In the genomic region with DNA sequence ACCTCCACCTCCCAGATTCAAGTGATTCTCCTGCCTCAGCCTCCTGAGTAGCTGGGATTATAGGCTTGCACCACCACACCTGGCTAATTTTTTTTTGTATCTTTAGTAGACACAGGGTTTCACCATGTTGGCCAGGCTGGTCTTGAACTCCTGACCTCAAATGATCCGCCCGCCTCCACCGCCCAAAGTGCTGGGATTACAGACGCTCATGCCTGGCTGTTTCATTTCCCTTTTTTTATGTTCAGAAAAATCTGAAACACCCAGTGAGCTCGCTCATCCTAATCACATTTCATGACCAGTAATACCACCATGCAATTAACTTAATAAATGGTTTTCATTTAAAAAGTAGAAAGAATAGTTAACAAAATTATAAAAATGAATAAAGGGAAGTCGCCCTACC, we compare ENCODE assay signal across 1 cellular context.
TF ChIP-seq lines count a peak whose summit lies in the region.

No MANE protein-coding gene starts in this region.

TF ChIP-seq in GM12878, 131 proteins besides CTCF, POLR2A, EP300 and RAD21 (continued from another document):
- TF ChIP-seq, protein P1, sequence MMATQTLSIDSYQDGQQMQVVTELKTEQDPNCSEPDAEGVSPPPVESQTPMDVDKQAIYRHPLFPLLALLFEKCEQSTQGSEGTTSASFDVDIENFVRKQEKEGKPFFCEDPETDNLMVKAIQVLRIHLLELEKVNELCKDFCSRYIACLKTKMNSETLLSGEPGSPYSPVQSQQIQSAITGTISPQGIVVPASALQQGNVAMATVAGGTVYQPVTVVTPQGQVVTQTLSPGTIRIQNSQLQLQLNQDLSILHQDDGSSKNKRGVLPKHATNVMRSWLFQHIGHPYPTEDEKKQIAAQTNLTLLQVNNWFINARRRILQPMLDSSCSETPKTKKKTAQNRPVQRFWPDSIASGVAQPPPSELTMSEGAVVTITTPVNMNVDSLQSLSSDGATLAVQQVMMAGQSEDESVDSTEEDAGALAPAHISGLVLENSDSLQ (IDR thresholded peaks at IDR 0.05) = peak; percentile 24; the same call in 1 of the 2 replicates
- TF ChIP-seq MTA2 (IDR thresholded peaks at IDR 0.05; ENCODE audit: low read depth) = peak; percentile 69
- TF ChIP-seq IKZF1 (conservative IDR thresholded peaks at IDR 0.05) = 0 out of 2 replicates have a peak, but pooled peaks have one; percentile 47
- peak; percentile 85 for TF ChIP-seq SPI1 (IDR thresholded peaks at IDR 0.05; ENCODE audit: borderline replicate concordance, insufficient read depth, low read depth, low read length)
- peak; percentile 35; the same call in 1 of the 2 replicates for TF ChIP-seq NR2F1 (conservative IDR thresholded peaks at IDR 0.05)
- TF ChIP-seq IKZF2 (IDR thresholded peaks at IDR 0.05) = peak in 1 of 2 experiments; percentile 52; a peak in 2 of 4 replicates
- TF ChIP-seq ZNF217 (IDR thresholded peaks at IDR 0.05) = peak; percentile 89
- TF ChIP-seq, protein P2, sequence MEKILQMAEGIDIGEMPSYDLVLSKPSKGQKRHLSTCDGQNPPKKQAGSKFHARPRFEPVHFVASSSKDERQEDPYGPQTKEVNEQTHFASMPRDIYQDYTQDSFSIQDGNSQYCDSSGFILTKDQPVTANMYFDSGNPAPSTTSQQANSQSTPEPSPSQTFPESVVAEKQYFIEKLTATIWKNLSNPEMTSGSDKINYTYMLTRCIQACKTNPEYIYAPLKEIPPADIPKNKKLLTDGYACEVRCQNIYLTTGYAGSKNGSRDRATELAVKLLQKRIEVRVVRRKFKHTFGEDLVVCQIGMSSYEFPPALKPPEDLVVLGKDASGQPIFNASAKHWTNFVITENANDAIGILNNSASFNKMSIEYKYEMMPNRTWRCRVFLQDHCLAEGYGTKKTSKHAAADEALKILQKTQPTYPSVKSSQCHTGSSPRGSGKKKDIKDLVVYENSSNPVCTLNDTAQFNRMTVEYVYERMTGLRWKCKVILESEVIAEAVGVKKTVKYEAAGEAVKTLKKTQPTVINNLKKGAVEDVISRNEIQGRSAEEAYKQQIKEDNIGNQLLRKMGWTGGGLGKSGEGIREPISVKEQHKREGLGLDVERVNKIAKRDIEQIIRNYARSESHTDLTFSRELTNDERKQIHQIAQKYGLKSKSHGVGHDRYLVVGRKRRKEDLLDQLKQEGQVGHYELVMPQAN (conservative IDR thresholded peaks at IDR 0.05) = 0 out of 2 replicates have a peak, but pooled peaks have one; percentile 37
- 0 out of 2 replicates have a peak, but pooled peaks have one; percentile 36 for TF ChIP-seq NBN (IDR thresholded peaks at IDR 0.05)
TF ChIP-seq in GM12878: peak in this region for 10; not testable (repeated sequence) for 121.
